8 cellular contexts compared by ENCODE assay signal in the genomic region with DNA sequence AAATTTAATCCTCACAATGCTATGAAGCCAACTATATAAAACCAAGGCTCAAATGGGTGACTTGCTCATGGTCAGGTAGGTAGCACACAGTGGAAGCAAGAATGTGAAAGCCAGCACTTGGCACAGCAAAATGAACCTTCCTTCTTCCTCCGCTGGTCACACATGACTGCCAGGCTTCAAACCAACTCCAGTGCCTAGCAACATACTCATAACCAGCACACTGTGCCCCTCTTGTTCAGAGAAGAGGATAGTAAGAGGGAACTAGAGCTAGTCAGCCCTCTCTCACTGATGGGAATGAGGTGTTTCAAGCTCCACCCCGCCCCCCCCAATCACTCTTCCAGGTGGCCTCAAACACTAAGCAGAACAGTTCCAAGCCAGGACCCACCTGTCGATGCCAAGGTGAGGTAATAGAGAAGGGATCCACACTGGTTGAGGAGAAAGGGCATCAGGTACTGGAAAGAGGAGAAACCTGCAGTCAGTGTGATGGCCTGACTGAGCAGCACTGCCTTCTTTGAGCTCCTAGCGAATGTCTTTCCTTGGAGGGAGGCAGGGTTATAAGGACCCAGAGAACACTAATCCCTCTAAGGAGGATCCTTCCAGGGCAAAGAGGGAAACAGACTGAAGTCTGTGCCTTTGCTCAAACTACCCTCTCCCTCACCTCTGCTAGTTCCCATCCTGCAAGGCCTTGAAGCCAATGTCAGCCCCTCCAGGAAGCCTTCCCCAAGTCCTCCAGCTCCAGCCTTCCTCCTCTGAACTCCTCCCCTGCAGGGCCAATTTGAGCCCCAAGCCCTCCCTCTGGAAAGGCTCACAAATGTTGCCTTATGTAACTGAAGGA. TPM values are rescaled to one million over a fixed set of nuclear protein-coding genes. Genes with fewer than 3 reads are reported as not detected.
DNase-seq lines count a peak whose midpoint lies in the region; ATAC-seq and TF ChIP-seq lines count a peak whose summit lies in the region.

No MANE protein-coding gene starts in this region.

- no peak for TF ChIP-seq CTCF in Caco-2 (IDR thresholded peaks at IDR 0.05; ENCODE audit: insufficient read depth in 1 of 2, low read depth in 1 of 2, low read length in 1 of 2, severe bottlenecking in 1 of 2, unreplicated experiment in 1 of 2)
- no peak for TF ChIP-seq CTCF in endodermal cell (conservative IDR thresholded peaks at IDR 0.05)
- TF ChIP-seq CTCF in neutrophil (IDR thresholded peaks at IDR 0.05) = no peak

- DNase-seq in Caco-2 (no peak), NCI-H510A (lab: John Stamatoyannopoulos, UW) (peak; percentile 60), endodermal cell (no peak), erythroblast (lab: John Stamatoyannopoulos, UW) (no peak), NCI-H1092 (lab: John Stamatoyannopoulos, UW) (no peak)
- no peak for DNase-seq in stimulated activated CD4-positive, alpha-beta T cell treated with anti-CD3 and anti-CD28 coated beads, Interleukin-4, amount 100 ng/mL, for 24 hours

- peak overlapping the region; percentile 95 for H3K27ac Mint-ChIP-seq in Caco-2 (ENCODE audit: unreplicated experiment)
- peak overlapping the region; percentile 97 for H3K27ac Mint-ChIP-seq in endodermal cell

- H3K9me3 Mint-ChIP-seq in Caco-2 (ENCODE audit: unreplicated experiment) = no peaks in the 10 kb centered on the region
- H3K9me3 Mint-ChIP-seq in endodermal cell = no peaks in the 10 kb centered on the region

- no peaks in the 10 kb centered on the region for H3K4me1 ChIP-seq in Caco-2
- H3K4me1 ChIP-seq in endodermal cell (ENCODE audit: control insufficient read depth, insufficient read depth, low read length) = no peaks in the 10 kb centered on the region
- peaks cover 19 to 26% of the 10 kb centered on the region in 2 experiments for H3K4me1 ChIP-seq in neutrophil (ENCODE audit: control insufficient read depth in 1 of 2, insufficient read depth in 1 of 2, low read depth in 1 of 2, low read length in 1 of 2)

- H3K4me3 ChIP-seq in Caco-2 (ENCODE audit: low read depth, low read length) (peak overlapping the region; percentile 73), endodermal cell (ENCODE audit: low read length) (peak overlapping the region; percentile 98), neutrophil (ENCODE audit: low read depth in 1 of 2, low read length in 1 of 2) (peak overlapping the region; percentile 80 to 99)

- H3K27me3 Mint-ChIP-seq in Caco-2 (ENCODE audit: insufficient read depth, unreplicated experiment) (no peaks in the 10 kb centered on the region), endodermal cell (ENCODE audit: insufficient read depth) (no peaks in the 10 kb centered on the region)

- peaks cover 7% of the 10 kb centered on the region for H3K36me3 Mint-ChIP-seq in Caco-2 (ENCODE audit: insufficient read depth, unreplicated experiment)
- peaks cover 42% of the 10 kb centered on the region for H3K36me3 Mint-ChIP-seq in endodermal cell (ENCODE audit: low read depth)

- H3K4me3 Mint-ChIP-seq in Caco-2 (ENCODE audit: unreplicated experiment) (peak overlapping the region; percentile 89), endodermal cell (peak overlapping the region; percentile 97)

- no peak for ATAC-seq in HG03521 (IDR thresholded peaks at IDR 0.05; ENCODE audit: unreplicated experiment)

- H3K4me1 Mint-ChIP-seq in Caco-2 (ENCODE audit: low read depth, unreplicated experiment) (no peaks in the 10 kb centered on the region), endodermal cell (peaks cover 9% of the 10 kb centered on the region)

- BruUV-seq in Caco-2 (replicated peaks; lab: Mats Ljungman, UMichigan) = no TSS peak

- H3K9me3 ChIP-seq in Caco-2 (no peaks in the 10 kb centered on the region), endodermal cell (ENCODE audit: control insufficient read depth, low read length) (no peaks in the 10 kb centered on the region), neutrophil (no peaks in the 10 kb centered on the region)

- H3K27me3 ChIP-seq in Caco-2 (replicated peaks; ENCODE audit: control insufficient read depth, insufficient read depth, low read length) = no peaks in the 10 kb centered on the region
- no peaks in the 10 kb centered on the region for H3K27me3 ChIP-seq in endodermal cell (ENCODE audit: control insufficient read depth, insufficient read depth, low read length, poor library complexity, severe bottlenecking)
- no peaks in the 10 kb centered on the region for H3K27me3 ChIP-seq in neutrophil

- 93 to 97% methylated on average over 3 to 4 of the region's 4 CpGs for WGBS in endodermal cell (ENCODE audit: insufficient coverage in 1 of 2, insufficient read length in 1 of 2), 2 experiments

- H3K27ac ChIP-seq in endodermal cell (ENCODE audit: low read depth, low read length) = no peak overlapping the region
- H3K27ac ChIP-seq in neutrophil = peak overlapping the region; percentile 86

- intact Hi-C loops in Caco-2 (cut with micrococcal nuclease; ENCODE audit: unreplicated experiment) = no loop called here

- H3K36me3 ChIP-seq in Caco-2 (ENCODE audit: control insufficient read depth, insufficient read depth, low read length) = no peaks in the 10 kb centered on the region
- H3K36me3 ChIP-seq in endodermal cell (ENCODE audit: control insufficient read depth, insufficient read depth, low read length) = peaks cover 51% of the 10 kb centered on the region
- peaks cover 48% of the 10 kb centered on the region for H3K36me3 ChIP-seq in neutrophil

- H3K9ac ChIP-seq in endodermal cell (ENCODE audit: extremely low read depth, low read length, poor library complexity, severe bottlenecking) = peak overlapping the region; percentile 93

- CTCF ChIA-PET in Caco-2 (lab: Charles Lee) = interaction anchor here (0.6 kb wide), 1 partner anchor 148 kb away, joined by 5 read pairs; a partner anchor contains a TSS

- no peak for TF ChIP-seq POLR2A in erythroblast (IDR thresholded peaks at IDR 0.05; ENCODE audit: low read length)

- POLR2A ChIA-PET in Caco-2 (lab: Charles Lee) = no interaction called here

RNA-seq across cellular contexts. Expression of a gene that starts 1.2 kb away (rescaled TPM):
- total RNA-seq in Caco-2 (2022) = 11.5 and 12.0 TPM in 2 replicates
- total RNA-seq in endodermal cell = 10 to 100 TPM; 35.1 to 35.5 TPM
- 13.6 TPM for polyA plus RNA-seq in endodermal cell (2013, experiment 1 of 2)
- polyA plus RNA-seq in endodermal cell (2013, experiment 2 of 2) = 14.6 TPM

RNA-seq across cellular contexts. Expression of a gene that starts 1.2 kb away (rescaled TPM):
- total RNA-seq in Caco-2 (2022) (128 and 153 TPM in 2 replicates), endodermal cell (100 to 1,000 TPM; 194 to 198 TPM)
- 211 TPM for polyA plus RNA-seq in endodermal cell (2013, experiment 1 of 2)
- polyA plus RNA-seq in endodermal cell (2013, experiment 2 of 2) = 192 TPM

RNA-seq across cellular contexts. Expression of a gene that starts 12.1 kb away (rescaled TPM):
- total RNA-seq in Caco-2 (2022) = not detected in 2 replicates
- not detected for total RNA-seq in endodermal cell
- polyA plus RNA-seq in endodermal cell (2013, experiment 1 of 2) = not detected
- not detected for polyA plus RNA-seq in endodermal cell (2013, experiment 2 of 2)

RNA-seq across cellular contexts. Expression of a gene that starts 15.5 kb away (rescaled TPM):
- total RNA-seq in Caco-2 (2022) = 3.4 and 3.5 TPM in 2 replicates
- 1 to 10 TPM; 4.7 to 6.3 TPM for total RNA-seq in endodermal cell
- 6.5 TPM for polyA plus RNA-seq in endodermal cell (2013, experiment 1 of 2)
- 6.7 TPM for polyA plus RNA-seq in endodermal cell (2013, experiment 2 of 2)

RNA-seq across cellular contexts. Expression of a gene that starts 20.6 kb away (rescaled TPM):
- total RNA-seq in Caco-2 (2022) = 3.7 and 3.9 TPM in 2 replicates
- total RNA-seq in endodermal cell = 10 to 100 TPM in 1 of 2 donors, 1 to 10 TPM in 1; 9.2 to 11.1 TPM
- 26.3 TPM for polyA plus RNA-seq in endodermal cell (2013, experiment 1 of 2)
- polyA plus RNA-seq in endodermal cell (2013, experiment 2 of 2) = 22.7 TPM
